In genomic region chr18:34529358-34530335, GRCh38 we compare ENCODE assay signal across 1 cellular context.
TF ChIP-seq lines count a peak whose summit lies in the region.

No MANE protein-coding gene starts in this region.

TF ChIP-seq in H1, 55 proteins besides CTCF, POLR2A, EP300 and RAD21 (continued from another document):
- TF ChIP-seq MAFK (IDR thresholded peaks at IDR 0.05; ENCODE audit: low read depth, low read length) (no peak), NANOG (IDR thresholded peaks at IDR 0.05; ENCODE audit: insufficient read depth, low read depth, low read length, poor library complexity, severe bottlenecking) (no peak)
